In the genomic region with DNA sequence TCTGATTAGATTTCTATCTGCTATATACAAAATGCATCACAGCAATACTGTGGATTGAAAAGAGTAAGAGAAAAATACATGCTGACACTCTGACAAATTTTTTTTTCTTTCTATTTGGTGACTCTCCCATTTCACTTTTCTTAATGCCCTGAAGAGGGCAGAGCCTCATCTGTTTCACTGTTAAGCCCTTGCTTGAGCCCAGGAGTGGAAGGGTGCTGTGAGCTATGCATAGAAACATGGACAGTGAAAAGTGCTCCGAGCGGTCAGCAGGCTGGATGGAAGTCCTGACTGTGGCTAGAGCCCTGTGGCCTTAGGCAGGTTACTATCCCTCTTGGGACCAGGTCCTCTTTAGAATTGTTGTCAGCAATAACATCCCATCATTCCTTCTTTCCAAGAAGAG, we compare ENCODE assay signal across 9 cellular contexts. TPM values are rescaled to one million over a fixed set of nuclear protein-coding genes. Genes with fewer than 3 reads are reported as not detected.
DNase-seq lines count a peak whose midpoint lies in the region; ATAC-seq and TF ChIP-seq lines count a peak whose summit lies in the region.
"Had no signal": no experiment of that assay in that cellular context is flagged by ENCODE, and none has a peak within 500 bp of the region (broad histone marks: within the 10 kb centered on the region; RNA-seq: fewer than 3 reads in every experiment).

No MANE protein-coding gene starts in this region.

- BruUV-seq in A673 (replicated peaks; lab: Mats Ljungman, UMichigan) = no TSS peak

- CTCF ChIA-PET in A673 (lab: Charles Lee) = interaction anchor here (0.5 to 0.7 kb wide), 3 partner anchors 104 to 510 kb away, joined by 3 to 4 read pairs (median 3); no protein-coding TSS in a partner anchor

- no peak overlapping the region for H3K4me3 Mint-ChIP-seq in glutamatergic neuron (ENCODE audit: unreplicated experiment)

- DNase-seq in A673 (ENCODE audit: low spot score) = peak; percentile 48
- no peak for DNase-seq in RWPE2 (ENCODE audit: low spot score)
- peak; percentile 30 for DNase-seq in fibroblast of villous mesenchyme (ENCODE audit: low read depth)
- no peak for DNase-seq in ureter (ENCODE audit: low spot score)
- no peak for DNase-seq in SK-N-DZ (ENCODE audit: low spot score)
- no peak for DNase-seq in glutamatergic neuron

- H3K9me3 ChIP-seq in A673 (ENCODE audit: low read depth, low read length, poor library complexity, severe bottlenecking) (no peaks in the 10 kb centered on the region), RWPE2 (ENCODE audit: severe bottlenecking) (no peaks in the 10 kb centered on the region)

- ATAC-seq in RWPE2 (ENCODE audit: low read depth) (peak; percentile 56), HG02588 (IDR thresholded peaks at IDR 0.05; ENCODE audit: unreplicated experiment) (no peak)

- H3K27ac ChIP-seq in A673 (ENCODE audit: low read depth, low read length, poor library complexity, severe bottlenecking) (no peak overlapping the region), RWPE2 (ENCODE audit: poor library complexity, severe bottlenecking) (no peak overlapping the region)
- H3K27ac ChIP-seq: skin epidermis had no signal

- no peak overlapping the region for H3K27ac Mint-ChIP-seq in glutamatergic neuron (ENCODE audit: unreplicated experiment)

- peaks cover 2% of the 10 kb centered on the region for H3K9me3 Mint-ChIP-seq in glutamatergic neuron (ENCODE audit: unreplicated experiment)

- intact Hi-C loops in A673 (cut with micrococcal nuclease; ENCODE audit: unreplicated experiment) = no loop called here

- H3K36me3 ChIP-seq in A673 (ENCODE audit: insufficient read depth, low read length, poor library complexity, severe bottlenecking) = peaks cover 50% of the 10 kb centered on the region
- peaks cover 98% of the 10 kb centered on the region for H3K36me3 ChIP-seq in RWPE2 (ENCODE audit: low read depth)

- H3K4me1 ChIP-seq in A673 (ENCODE audit: insufficient read depth, low read length, poor library complexity, severe bottlenecking) (no peaks in the 10 kb centered on the region), RWPE2 (ENCODE audit: insufficient read depth, poor library complexity, severe bottlenecking) (no peaks in the 10 kb centered on the region)

- no peaks in the 10 kb centered on the region for H3K4me1 Mint-ChIP-seq in glutamatergic neuron (ENCODE audit: low read depth, unreplicated experiment)

- POLR2A ChIA-PET in A673 (lab: Charles Lee; ENCODE audit: low non-redundant PET) = no interaction called here

- no peaks in the 10 kb centered on the region for H3K36me3 Mint-ChIP-seq in glutamatergic neuron (ENCODE audit: unreplicated experiment)

- no peaks in the 10 kb centered on the region for H3K27me3 ChIP-seq in A673 (replicated peaks; ENCODE audit: insufficient read depth, low read depth, low read length, poor library complexity)
- no peaks in the 10 kb centered on the region for H3K27me3 ChIP-seq in RWPE2 (ENCODE audit: insufficient read depth, poor library complexity, severe bottlenecking)

- H3K27me3 Mint-ChIP-seq in glutamatergic neuron (ENCODE audit: unreplicated experiment) = no peaks in the 10 kb centered on the region

- TF ChIP-seq CTCF in A673 (conservative IDR thresholded peaks at IDR 0.05; ENCODE audit: low read depth, low read length) (peak; percentile 57), GM12875 (IDR thresholded peaks at IDR 0.05; ENCODE audit: borderline replicate concordance, insufficient read depth, low read depth, low read length) (peak; percentile 18; the same call in 1 of the 2 replicates), RWPE2 (IDR thresholded peaks at IDR 0.05; ENCODE audit: poor library complexity, severe bottlenecking) (peak; percentile 74), fibroblast of villous mesenchyme (IDR thresholded peaks at IDR 0.05; ENCODE audit: insufficient read depth, low read depth, low read length) (peak; percentile 51), glutamatergic neuron (IDR thresholded peaks at IDR 0.05; ENCODE audit: partially characterized antibody, unreplicated experiment) (no peak)

- H3K4me3 ChIP-seq in A673 (ENCODE audit: low read depth, low read length, poor library complexity, severe bottlenecking) = no peak overlapping the region
- H3K4me3 ChIP-seq in GM12875 (ENCODE audit: low read depth, low read length) = no peak overlapping the region
- no peak overlapping the region for H3K4me3 ChIP-seq in RWPE2 (ENCODE audit: severe bottlenecking)
- H3K4me3 ChIP-seq in fibroblast of villous mesenchyme (ENCODE audit: low read depth, low read length) = no peak overlapping the region
- H3K4me3 ChIP-seq: skin epidermis had no signal

RNA-seq across cellular contexts. Expression of a gene that starts 17.4 kb away (rescaled TPM):
- total RNA-seq in A673 (2021) (193 and 197 TPM in 2 replicates), fibroblast of villous mesenchyme (67.6 and 114 TPM in 2 replicates), ureter (62.3 TPM), glutamatergic neuron (ENCODE audit: unreplicated experiment) (66.4 TPM)
- 253 and 258 TPM in 2 replicates for polyA plus RNA-seq in SK-N-DZ (2014; cell fraction: cytosol; rRNA removed)
- 158 and 166 TPM in 2 replicates for polyA plus RNA-seq in SK-N-DZ (2014; cell fraction: nucleus; rRNA removed)

Comparison
In these comparisons a context has a peak if more than half of its experiments do, and no peak if none do; other contexts are left out.
1. DNase-seq: peak in A673 (single experiment) and fibroblast of villous mesenchyme (single experiment); none in RWPE2 (single experiment), ureter (single experiment), SK-N-DZ (single experiment) and glutamatergic neuron (single experiment).